Comparison of ENCODE assay signal across 9 cellular contexts in genomic region chr3:69204315-69204957, GRCh38.
DNase-seq lines count a peak whose midpoint lies in the region; ATAC-seq and TF ChIP-seq lines count a peak whose summit lies in the region.
"Had no signal": no experiment of that assay in that cellular context is flagged by ENCODE, and none has a peak within 500 bp of the region (broad histone marks: within the 10 kb centered on the region; RNA-seq: fewer than 3 reads in every experiment).

No MANE protein-coding gene starts in this region.

- no peak overlapping the region for H3K9ac ChIP-seq in MM.1S (ENCODE audit: low read length)

- H3K27me3 ChIP-seq in ovary (no peaks in the 10 kb centered on the region), MM.1S (replicated peaks; ENCODE audit: insufficient read depth, low read length) (no peaks in the 10 kb centered on the region), testis (no peaks in the 10 kb centered on the region)

- no peak for TF ChIP-seq CTCF in ovary (IDR thresholded peaks at IDR 0.05)
- TF ChIP-seq CTCF in MM.1S (IDR thresholded peaks at IDR 0.05; ENCODE audit: low read length): no peak
- TF ChIP-seq CTCF in testis (IDR thresholded peaks at IDR 0.05): no peak

- peaks cover under 1 to 38% (median 25%) of the 10 kb centered on the region in 3 donors for H3K4me1 Mint-ChIP-seq in T-cell

- DNase-seq in T-cell (no peak), kidney glomerular epithelial cell (lab: John Stamatoyannopoulos, UW) (peak; percentile 27), ovary (no peak), MM.1S (no peak), SIG-M5 treated with dmso at 0.1 percent for 504 hours (lab: John Stamatoyannopoulos, UW; ENCODE audit: unreplicated experiment) (no peak), testis (no peak)

- ATAC-seq in GM18867 (IDR thresholded peaks at IDR 0.05; ENCODE audit: unreplicated experiment): peak; percentile 73
- peak; percentile 88 for ATAC-seq in HG02610 (IDR thresholded peaks at IDR 0.05; ENCODE audit: unreplicated experiment)
- no peak for ATAC-seq in T-cell (replicated peaks in 1 of 4)
- ATAC-seq: K562 had no signal

- no peak overlapping the region for H3K4me3 Mint-ChIP-seq in T-cell

- TF ChIP-seq EP300 in ovary (IDR thresholded peaks at IDR 0.05): no peak

- H3K27ac Mint-ChIP-seq in T-cell: peak overlapping the region; percentile 49 to 67

- H3K36me3 Mint-ChIP-seq in T-cell: no peaks in the 10 kb centered on the region

- no peaks in the 10 kb centered on the region for H3K79me2 ChIP-seq in MM.1S (ENCODE audit: low read length)

- WGBS in ovary, 3 donors: 78 to 85% (median 81%) methylated on average over 8 of the region's 8 CpGs
- 74 to 82% methylated on average over 8 of the region's 8 CpGs for WGBS in testis, 2 donors

- no peaks in the 10 kb centered on the region for H3K9me3 Mint-ChIP-seq in T-cell

- no peak overlapping the region for H3K4me3 ChIP-seq in ovary
- no peak overlapping the region for H3K4me3 ChIP-seq in MM.1S (ENCODE audit: low read length)
- no peak overlapping the region for H3K4me3 ChIP-seq in testis
- H3K4me3 ChIP-seq: K562 had no signal

- no peaks in the 10 kb centered on the region for H4K20me1 ChIP-seq in MM.1S (ENCODE audit: insufficient read depth, low read length)

- TF ChIP-seq POLR2A in ovary (IDR thresholded peaks at IDR 0.05) (no peak), testis (IDR thresholded peaks at IDR 0.05) (no peak)

- no peak overlapping the region for H3K4me2 ChIP-seq in MM.1S (ENCODE audit: low read depth, low read length)

- H3K4me1 ChIP-seq in ovary (ENCODE audit: insufficient read depth) (no peaks in the 10 kb centered on the region), MM.1S (ENCODE audit: low read length) (0 out of 2 replicates have a peak, but pooled peaks cover 5% of the 10 kb centered on the region), testis (no peaks in the 10 kb centered on the region)

- H3K36me3 ChIP-seq in ovary (no peaks in the 10 kb centered on the region), MM.1S (replicated peaks; ENCODE audit: insufficient read depth, low read length) (no peaks in the 10 kb centered on the region), testis (ENCODE audit: low read depth, missing control alignments) (no peaks in the 10 kb centered on the region)

- no peaks in the 10 kb centered on the region for H3K27me3 Mint-ChIP-seq in T-cell

- no peak overlapping the region for H3K27ac ChIP-seq in ovary
- no peak overlapping the region for H3K27ac ChIP-seq in MM.1S (ENCODE audit: low read length)
- no peak overlapping the region for H3K27ac ChIP-seq in testis

- H3K9me3 ChIP-seq in ovary: no peaks in the 10 kb centered on the region
- H3K9me3 ChIP-seq in MM.1S (replicated peaks; ENCODE audit: insufficient read depth, low read length): no peaks in the 10 kb centered on the region
- H3K9me3 ChIP-seq in testis: no peaks in the 10 kb centered on the region

- intact Hi-C loops in ovary (cut with DNase I): loop anchor here in 1 of 4 donors (5.0 kb wide), 1 partner anchor 608 kb away; no protein-coding TSS in a partner anchor
- intact Hi-C loops in testis (cut with DNase I; ENCODE audit: low total_unique reads): no loop called here

- no peak overlapping the region for H2AFZ ChIP-seq in MM.1S (ENCODE audit: low read length)

- POLR2A ChIA-PET in T-cell (lab: Charles Lee): no interaction called here

- no peaks in the 10 kb centered on the region for H3F3A ChIP-seq in MM.1S (ENCODE audit: insufficient read depth, low read length)

- CTCF ChIA-PET in T-cell (lab: Charles Lee): no interaction called here

- H3K9me2 ChIP-seq in MM.1S (replicated peaks; ENCODE audit: insufficient read depth, low read length): no peaks in the 10 kb centered on the region

Comparison
In these comparisons a context has a peak if more than half of its experiments do, and no peak if none do; other contexts are left out.
1. ATAC-seq: peak in GM18867 (single experiment) and HG02610 (single experiment); none in T-cell (0 of 4).